28 cellular contexts compared by ENCODE assay signal in the genomic region with DNA sequence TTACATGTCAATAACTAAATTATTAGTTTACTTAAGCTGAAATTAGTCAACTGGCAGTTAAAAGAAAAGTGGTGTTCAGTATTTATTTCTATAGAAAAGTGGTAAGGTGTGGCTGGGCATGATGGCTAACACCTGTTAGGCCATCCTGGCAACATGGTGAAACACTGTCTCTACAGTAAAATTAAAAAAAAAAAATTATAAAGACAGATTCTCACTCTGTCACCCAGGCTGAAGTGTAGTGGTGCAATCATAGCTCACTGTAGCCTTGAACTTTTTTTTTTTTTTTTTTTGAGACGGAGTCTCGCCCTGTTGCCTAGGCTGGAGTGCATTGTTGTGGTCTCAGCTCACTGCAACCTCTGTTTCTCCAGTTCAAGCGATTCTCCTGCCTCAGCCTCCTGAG. TPM values are rescaled to one million over a fixed set of nuclear protein-coding genes. Genes with fewer than 3 reads are reported as not detected.
"Had no signal": no experiment of that assay in that cellular context is flagged by ENCODE, and none has a peak within 500 bp of the region (broad histone marks: within the 10 kb centered on the region; RNA-seq: fewer than 3 reads in every experiment).

No MANE protein-coding gene starts in this region.

- DNase-seq: dorsolateral prefrontal cortex; effector CD4-positive, alpha-beta T cell; foreskin keratinocyte; heart left ventricle; left cardiac atrium; left lung; mesenchymal stem cell; midbrain; naive thymus-derived CD4-positive, alpha-beta T cell; right lobe of liver; small intestine; stimulated activated CD4-positive, alpha-beta T cell treated with anti-CD3 and anti-CD28 coated beads, Interleukin-15, amount 100 ng/mL, for 24 hours; stimulated activated CD4-positive, alpha-beta T cell treated with anti-CD3 and anti-CD28 coated beads, Interleukin-2, amount 100 ng/mL, for 48 hours; stimulated activated naive CD4-positive, alpha-beta T cell; stimulated activated naive CD8-positive, alpha-beta T cell treated with anti-CD3 and anti-CD28 coated beads, Interleukin-15, amount 100 ng/mL, for 72 hours; transverse colon; upper lobe of right lung; uterus had no signal

- H3K27me3 Mint-ChIP-seq: naive thymus-derived CD4-positive, alpha-beta T cell; progenitor cell of endocrine pancreas; stimulated activated naive CD8-positive, alpha-beta T cell treated with anti-CD3 and anti-CD28 coated beads, Interleukin-15, amount 100 ng/mL, for 72 hours had no signal

- H3K4me3 ChIP-seq: dorsolateral prefrontal cortex, esophagus muscularis mucosa, gastroesophageal sphincter, heart left ventricle, hepatocyte, left lung, right lobe of liver, suprapubic skin, transverse colon, upper lobe of right lung, uterus had no signal

- H3K27ac ChIP-seq: dorsolateral prefrontal cortex, esophagus muscularis mucosa, foreskin keratinocyte, gastroesophageal sphincter, heart left ventricle, hepatocyte, left lung, parathyroid adenoma, right lobe of liver, suprapubic skin, upper lobe of right lung had no signal

- H3K4me2 ChIP-seq: hepatocyte had no signal

- FAIRE-seq: colon, islet of Langerhans, small intestine had no signal

- ATAC-seq: foreskin keratinocyte; gastroesophageal sphincter; heart left ventricle; left cardiac atrium; left lung; naive thymus-derived CD4-positive, alpha-beta T cell; right lobe of liver; stimulated activated naive CD8-positive, alpha-beta T cell treated with anti-CD3 and anti-CD28 coated beads, Interleukin-15, amount 100 ng/mL, for 72 hours; upper lobe of right lung had no signal

- H3K4me1 ChIP-seq: right lobe of liver had no signal

- H3K4me3 Mint-ChIP-seq: naive thymus-derived CD4-positive, alpha-beta T cell; neural crest cell; stimulated activated naive CD8-positive, alpha-beta T cell treated with anti-CD3 and anti-CD28 coated beads, Interleukin-15, amount 100 ng/mL, for 72 hours had no signal

- H3K9me3 ChIP-seq: esophagus muscularis mucosa, gastroesophageal sphincter, heart left ventricle, left lung, right lobe of liver, suprapubic skin, transverse colon, upper lobe of right lung, uterus had no signal

- H2AFZ ChIP-seq: hepatocyte, parathyroid adenoma had no signal

- H3K9ac ChIP-seq: parathyroid adenoma had no signal

- H3K27ac Mint-ChIP-seq: progenitor cell of endocrine pancreas had no signal

- H3K27me3 ChIP-seq: dorsolateral prefrontal cortex, esophagus muscularis mucosa, foreskin keratinocyte, gastroesophageal sphincter, heart left ventricle, hepatocyte, left lung, right lobe of liver, suprapubic skin, transverse colon, upper lobe of right lung, uterus had no signal

- H3K36me3 ChIP-seq: right lobe of liver, uterus had no signal

- H3K9me3 Mint-ChIP-seq: naive thymus-derived CD4-positive, alpha-beta T cell; neural crest cell; stimulated activated naive CD8-positive, alpha-beta T cell treated with anti-CD3 and anti-CD28 coated beads, Interleukin-15, amount 100 ng/mL, for 72 hours had no signal

RNA-seq across cellular contexts. Expression of a gene that starts 32.9 kb away (rescaled TPM):
- total RNA-seq: epithelial cell of proximal tubule; naive thymus-derived CD4-positive, alpha-beta T cell had no signal
